In the genomic region with DNA sequence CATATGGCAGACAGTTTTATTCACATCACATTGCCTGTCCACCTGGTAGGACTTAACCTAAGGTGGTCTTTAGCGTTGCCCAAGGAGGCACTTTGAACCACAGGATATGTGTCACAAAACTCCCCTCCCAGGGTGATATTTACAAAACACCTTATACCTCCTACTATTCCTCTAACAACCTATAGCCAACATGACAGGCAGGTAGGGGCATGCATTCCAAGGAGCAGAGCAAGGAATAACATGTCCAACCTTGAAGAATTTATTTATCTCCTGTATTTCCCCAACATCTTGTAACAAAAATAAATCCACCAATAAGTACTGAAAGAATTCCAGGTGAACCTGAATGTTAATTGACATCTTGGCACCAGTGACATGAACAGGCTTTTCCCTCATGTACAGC, we compare ENCODE assay signal across 26 cellular contexts.
"Had no signal": no experiment of that assay in that cellular context is flagged by ENCODE, and none has a peak within 500 bp of the region (broad histone marks: within the 10 kb centered on the region; RNA-seq: fewer than 3 reads in every experiment).

No MANE protein-coding gene starts in this region.

- DNase-seq: naive thymus-derived CD4-positive, alpha-beta T cell; natural killer cell; occipital lobe; ovary; posterior cingulate gyrus; psoas muscle; right cardiac atrium; right lobe of liver; sigmoid colon; small intestine; spleen; stimulated activated CD4-positive, alpha-beta T cell treated with anti-CD3 and anti-CD28 coated beads, Interleukin-12 subunit alpha, Interleukin-12 subunit beta, amount 100 ng/mL, for 4 hours; stimulated activated CD4-positive, alpha-beta T cell treated with anti-CD3 and anti-CD28 coated beads, Interleukin-1b, Interleukin-23, amount 100 ng/mL, for 48 hours; stimulated activated CD4-positive, alpha-beta T cell treated with anti-CD3 and anti-CD28 coated beads, Interleukin-4, amount 100 ng/mL, for 1 hour; stimulated activated CD4-positive, alpha-beta T cell treated with anti-CD3 and anti-CD28 coated beads, Interleukin-4, amount 100 ng/mL, for 4 hours; stimulated activated CD8-positive, alpha-beta memory T cell treated with anti-CD3 and anti-CD28 coated beads, Interleukin-4, amount 100 ng/mL, for 48 hours; stimulated activated naive CD4-positive, alpha-beta T cell treated with Interleukin-2 at 50 U/mL for 16 hours; stomach; thyroid gland; upper lobe of right lung; uterus had no signal

- H3K4me2 ChIP-seq: neural progenitor cell had no signal

- H3K4me3 ChIP-seq: neural progenitor cell, ovary, psoas muscle, right lobe of liver, sigmoid colon, spleen, stomach, thoracic aorta, thyroid gland, tibial nerve, upper lobe of right lung, uterus had no signal

- ATAC-seq: naive thymus-derived CD4-positive, alpha-beta T cell; natural killer cell; psoas muscle; right cardiac atrium; right lobe of liver; stimulated activated memory B cell treated with anti-CD40 and anti-IgM and Interleukin-4, amounts not matched to agents 10 μg/mL and 1 μg/mL and 100 μg/mL, for 72 hours; upper lobe of right lung had no signal

- H3K4me1 ChIP-seq: neural progenitor cell, parathyroid adenoma, psoas muscle, right lobe of liver, sigmoid colon, spleen, stomach, thyroid gland, tibial nerve, upper lobe of right lung, uterus had no signal

- H3K27ac ChIP-seq: neural progenitor cell, ovary, parathyroid adenoma, psoas muscle, right lobe of liver, sigmoid colon, spleen, stomach, thoracic aorta, thyroid gland, tibial nerve, upper lobe of right lung, uterus had no signal

- H3K9me3 ChIP-seq: ovary, psoas muscle, right lobe of liver, sigmoid colon, spleen, stomach, thoracic aorta, thyroid gland, tibial nerve, upper lobe of right lung, uterus had no signal

- FAIRE-seq: small intestine had no signal

- H3K9ac ChIP-seq: neural progenitor cell, parathyroid adenoma had no signal

- H2AFZ ChIP-seq: neural progenitor cell, parathyroid adenoma had no signal

- H3K79me2 ChIP-seq: parathyroid adenoma had no signal

- H3K27me3 ChIP-seq: neural progenitor cell, ovary, right lobe of liver, sigmoid colon, spleen, stomach, thyroid gland, tibial nerve, upper lobe of right lung, uterus had no signal

- H3K36me3 ChIP-seq: neural progenitor cell, ovary, right lobe of liver, sigmoid colon, spleen, stomach, thoracic aorta, thyroid gland, tibial nerve, upper lobe of right lung, uterus had no signal
